25 cellular contexts compared by ENCODE assay signal in the genomic region with DNA sequence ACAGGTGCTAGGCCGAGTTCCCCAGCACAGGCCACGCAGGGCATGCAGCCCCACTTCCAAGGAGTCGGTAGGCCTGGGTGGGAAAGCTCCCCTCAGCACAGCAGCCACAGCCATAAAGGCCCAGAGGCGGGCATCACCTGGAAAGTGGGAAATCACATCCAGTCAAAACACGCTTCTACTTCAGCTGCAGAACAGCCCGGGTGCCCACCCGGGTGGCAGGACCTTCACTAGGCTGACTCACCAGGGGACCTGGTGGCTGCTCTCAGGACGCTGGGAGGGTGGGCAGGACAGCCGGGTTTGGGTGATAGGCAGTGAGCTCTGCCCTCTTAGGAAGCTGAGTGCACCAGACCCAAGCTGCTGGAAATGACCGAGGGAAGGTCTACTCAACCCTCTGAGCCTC. TPM values are rescaled to one million over a fixed set of nuclear protein-coding genes. Genes with fewer than 3 reads are reported as not detected.
"Had no signal": no experiment of that assay in that cellular context is flagged by ENCODE, and none has a peak within 500 bp of the region (broad histone marks: within the 10 kb centered on the region; RNA-seq: fewer than 3 reads in every experiment).

No MANE protein-coding gene starts in this region.

- H3K27ac ChIP-seq: ascending aorta, brain microvascular endothelial cell, gastrocnemius medialis, pancreas, testis, vagina had no signal

- H3K9me3 Mint-ChIP-seq: natural killer cell, WTC11 had no signal

- H3K9me3 ChIP-seq: adrenal gland, ascending aorta, esophagus muscularis mucosa, gastrocnemius medialis, pancreas, stomach, testis, vagina had no signal

- H3K36me3 ChIP-seq: adrenal gland, brain microvascular endothelial cell, gastrocnemius medialis, pancreas, vagina had no signal

- H3K27me3 Mint-ChIP-seq: activated naive CD8-positive, alpha-beta T cell had no signal

- H3K27me3 ChIP-seq: adrenal gland, ascending aorta, brain microvascular endothelial cell, esophagus muscularis mucosa, gastrocnemius medialis, pancreas, stomach, testis, vagina had no signal

- H3K27ac Mint-ChIP-seq: activated naive CD8-positive, alpha-beta T cell had no signal

- DNase-seq: activated naive CD4-positive, alpha-beta T cell; activated T-cell treated with anti-CD3 and anti-CD28 coated beads, Interleukin-2, amount 50 U/mL, for 1 hour; adrenal gland; brain microvascular endothelial cell; central memory CD4-positive, alpha-beta T cell; gastrocnemius medialis; hippocampal formation; left cardiac atrium; midbrain; natural killer cell; right cardiac atrium; stimulated activated CD4-positive, alpha-beta T cell treated with anti-CD3 and anti-CD28 coated beads, Interleukin-12 subunit alpha, Interleukin-12 subunit beta, amount 100 ng/mL, for 4 hours; stimulated activated CD4-positive, alpha-beta T cell treated with anti-CD3 and anti-CD28 coated beads, Interleukin-4, amount 100 ng/mL, for 4 hours; stomach; T1000; testis; trophoblast cell had no signal

- H3K36me3 Mint-ChIP-seq: natural killer cell, WTC11 had no signal

- H3K4me3 Mint-ChIP-seq: activated naive CD8-positive, alpha-beta T cell; natural killer cell; WTC11 had no signal

- ATAC-seq: gastrocnemius medialis, left cardiac atrium, natural killer cell, pancreas, right cardiac atrium, WTC11 had no signal

- H3K4me3 ChIP-seq: adrenal gland, ascending aorta, esophagus muscularis mucosa, gastrocnemius medialis, pancreas, stomach, testis, vagina had no signal

- H3K4me1 ChIP-seq: ascending aorta, gastrocnemius medialis, pancreas, testis had no signal

RNA-seq across cellular contexts. Expression of a gene that starts 51.4 kb away (rescaled TPM):
- total RNA-seq: adrenal gland, ascending aorta, dermis microvascular lymphatic vessel endothelial cell, esophagus muscularis mucosa, pancreas, pulmonary artery endothelial cell, right cardiac atrium, testis, vagina had no signal
